1 cellular context compared by ENCODE assay signal in the genomic region with DNA sequence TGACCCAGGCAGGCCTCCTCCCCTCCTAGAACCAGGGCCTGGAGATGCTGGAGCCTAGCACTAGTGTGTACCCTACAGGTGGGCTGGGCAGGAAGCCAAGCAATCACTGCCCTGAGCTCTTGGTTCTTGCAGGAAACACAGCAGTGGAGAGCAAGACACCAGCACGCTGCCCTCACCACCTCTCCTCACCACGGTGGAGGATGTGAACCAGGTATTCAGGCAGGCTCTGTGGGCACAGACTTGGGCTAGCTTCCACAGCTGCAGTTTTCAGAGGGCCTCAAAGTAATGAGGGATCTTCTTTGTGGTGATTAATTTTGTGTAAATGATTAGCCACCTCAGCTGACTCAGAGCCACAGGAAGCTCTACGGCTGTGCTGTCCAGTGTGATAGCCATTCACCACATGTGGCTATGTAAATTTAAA.
TF ChIP-seq lines count a peak whose summit lies in the region.

No MANE protein-coding gene starts in this region.

TF ChIP-seq in HepG2, 621 proteins besides CTCF, POLR2A, EP300 and RAD21:
- TF ChIP-seq, protein P1, sequence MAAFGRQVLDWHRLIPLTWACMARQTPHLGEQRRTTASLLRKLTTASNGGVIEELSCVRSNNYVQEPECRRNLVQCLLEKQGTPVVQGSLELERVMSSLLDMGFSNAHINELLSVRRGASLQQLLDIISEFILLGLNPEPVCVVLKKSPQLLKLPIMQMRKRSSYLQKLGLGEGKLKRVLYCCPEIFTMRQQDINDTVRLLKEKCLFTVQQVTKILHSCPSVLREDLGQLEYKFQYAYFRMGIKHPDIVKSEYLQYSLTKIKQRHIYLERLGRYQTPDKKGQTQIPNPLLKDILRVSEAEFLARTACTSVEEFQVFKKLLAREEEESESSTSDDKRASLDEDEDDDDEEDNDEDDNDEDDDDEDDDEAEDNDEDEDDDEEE (CRISPR knock-in tag; IDR thresholded peaks at IDR 0.05): no peak
- TF ChIP-seq ZNF180 (CRISPR knock-in tag; IDR thresholded peaks at IDR 0.05; ENCODE audit: borderline replicate concordance, low read depth): no peak
- no peak for TF ChIP-seq KDM2A (CRISPR knock-in tag; IDR thresholded peaks at IDR 0.05; ENCODE audit: borderline replicate concordance, low read depth)
- no peak for TF ChIP-seq YEATS4 (CRISPR knock-in tag; IDR thresholded peaks at IDR 0.05; ENCODE audit: borderline replicate concordance)
- TF ChIP-seq RARG (CRISPR knock-in tag; IDR thresholded peaks at IDR 0.05; ENCODE audit: low read depth): no peak
- TF ChIP-seq, protein P2, sequence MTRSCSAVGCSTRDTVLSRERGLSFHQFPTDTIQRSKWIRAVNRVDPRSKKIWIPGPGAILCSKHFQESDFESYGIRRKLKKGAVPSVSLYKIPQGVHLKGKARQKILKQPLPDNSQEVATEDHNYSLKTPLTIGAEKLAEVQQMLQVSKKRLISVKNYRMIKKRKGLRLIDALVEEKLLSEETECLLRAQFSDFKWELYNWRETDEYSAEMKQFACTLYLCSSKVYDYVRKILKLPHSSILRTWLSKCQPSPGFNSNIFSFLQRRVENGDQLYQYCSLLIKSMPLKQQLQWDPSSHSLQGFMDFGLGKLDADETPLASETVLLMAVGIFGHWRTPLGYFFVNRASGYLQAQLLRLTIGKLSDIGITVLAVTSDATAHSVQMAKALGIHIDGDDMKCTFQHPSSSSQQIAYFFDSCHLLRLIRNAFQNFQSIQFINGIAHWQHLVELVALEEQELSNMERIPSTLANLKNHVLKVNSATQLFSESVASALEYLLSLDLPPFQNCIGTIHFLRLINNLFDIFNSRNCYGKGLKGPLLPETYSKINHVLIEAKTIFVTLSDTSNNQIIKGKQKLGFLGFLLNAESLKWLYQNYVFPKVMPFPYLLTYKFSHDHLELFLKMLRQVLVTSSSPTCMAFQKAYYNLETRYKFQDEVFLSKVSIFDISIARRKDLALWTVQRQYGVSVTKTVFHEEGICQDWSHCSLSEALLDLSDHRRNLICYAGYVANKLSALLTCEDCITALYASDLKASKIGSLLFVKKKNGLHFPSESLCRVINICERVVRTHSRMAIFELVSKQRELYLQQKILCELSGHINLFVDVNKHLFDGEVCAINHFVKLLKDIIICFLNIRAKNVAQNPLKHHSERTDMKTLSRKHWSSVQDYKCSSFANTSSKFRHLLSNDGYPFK (CRISPR knock-in tag; IDR thresholded peaks at IDR 0.05; ENCODE audit: borderline replicate concordance): no peak
- no peak for TF ChIP-seq ZNF569 (CRISPR knock-in tag; IDR thresholded peaks at IDR 0.05; ENCODE audit: borderline replicate concordance)
- no peak for TF ChIP-seq E2F1 (CRISPR knock-in tag; IDR thresholded peaks at IDR 0.05)
- no peak for TF ChIP-seq YY1 (IDR thresholded peaks at IDR 0.05; ENCODE audit: insufficient read depth, insufficient replicate concordance, low read depth, low read length)
- no peak for TF ChIP-seq SUZ12 (IDR thresholded peaks at IDR 0.05; ENCODE audit: low read depth, low read length)
- TF ChIP-seq, protein P3, sequence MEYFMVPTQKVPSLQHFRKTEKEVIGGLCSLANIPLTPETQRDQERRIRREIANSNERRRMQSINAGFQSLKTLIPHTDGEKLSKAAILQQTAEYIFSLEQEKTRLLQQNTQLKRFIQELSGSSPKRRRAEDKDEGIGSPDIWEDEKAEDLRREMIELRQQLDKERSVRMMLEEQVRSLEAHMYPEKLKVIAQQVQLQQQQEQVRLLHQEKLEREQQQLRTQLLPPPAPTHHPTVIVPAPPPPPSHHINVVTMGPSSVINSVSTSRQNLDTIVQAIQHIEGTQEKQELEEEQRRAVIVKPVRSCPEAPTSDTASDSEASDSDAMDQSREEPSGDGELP (IDR thresholded peaks at IDR 0.05; ENCODE audit: borderline replicate concordance, low read depth): no peak
- TF ChIP-seq SAFB2 (CRISPR knock-in tag; IDR thresholded peaks at IDR 0.05; ENCODE audit: borderline replicate concordance, low read depth): no peak
- TF ChIP-seq ZNF530 (CRISPR knock-in tag; IDR thresholded peaks at IDR 0.05; ENCODE audit: low read depth): no peak
- no peak for TF ChIP-seq SP1 (IDR thresholded peaks at IDR 0.05)
- TF ChIP-seq SP1 (CRISPR knock-in tag; IDR thresholded peaks at IDR 0.05): no peak
- TF ChIP-seq TBX3 (IDR thresholded peaks at IDR 0.05; ENCODE audit: borderline replicate concordance): no peak
- TF ChIP-seq, protein P4, sequence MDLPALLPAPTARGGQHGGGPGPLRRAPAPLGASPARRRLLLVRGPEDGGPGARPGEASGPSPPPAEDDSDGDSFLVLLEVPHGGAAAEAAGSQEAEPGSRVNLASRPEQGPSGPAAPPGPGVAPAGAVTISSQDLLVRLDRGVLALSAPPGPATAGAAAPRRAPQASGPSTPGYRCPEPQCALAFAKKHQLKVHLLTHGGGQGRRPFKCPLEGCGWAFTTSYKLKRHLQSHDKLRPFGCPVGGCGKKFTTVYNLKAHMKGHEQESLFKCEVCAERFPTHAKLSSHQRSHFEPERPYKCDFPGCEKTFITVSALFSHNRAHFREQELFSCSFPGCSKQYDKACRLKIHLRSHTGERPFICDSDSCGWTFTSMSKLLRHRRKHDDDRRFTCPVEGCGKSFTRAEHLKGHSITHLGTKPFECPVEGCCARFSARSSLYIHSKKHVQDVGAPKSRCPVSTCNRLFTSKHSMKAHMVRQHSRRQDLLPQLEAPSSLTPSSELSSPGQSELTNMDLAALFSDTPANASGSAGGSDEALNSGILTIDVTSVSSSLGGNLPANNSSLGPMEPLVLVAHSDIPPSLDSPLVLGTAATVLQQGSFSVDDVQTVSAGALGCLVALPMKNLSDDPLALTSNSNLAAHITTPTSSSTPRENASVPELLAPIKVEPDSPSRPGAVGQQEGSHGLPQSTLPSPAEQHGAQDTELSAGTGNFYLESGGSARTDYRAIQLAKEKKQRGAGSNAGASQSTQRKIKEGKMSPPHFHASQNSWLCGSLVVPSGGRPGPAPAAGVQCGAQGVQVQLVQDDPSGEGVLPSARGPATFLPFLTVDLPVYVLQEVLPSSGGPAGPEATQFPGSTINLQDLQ (CRISPR knock-in tag; IDR thresholded peaks at IDR 0.05): no peak
- TF ChIP-seq IRF1 (CRISPR knock-in tag; IDR thresholded peaks at IDR 0.05; ENCODE audit: low read depth): no peak
- no peak for TF ChIP-seq HCFC1 (IDR thresholded peaks at IDR 0.05; ENCODE audit: low read depth, low read length)
